19 cellular contexts compared by ENCODE assay signal in the genomic region with DNA sequence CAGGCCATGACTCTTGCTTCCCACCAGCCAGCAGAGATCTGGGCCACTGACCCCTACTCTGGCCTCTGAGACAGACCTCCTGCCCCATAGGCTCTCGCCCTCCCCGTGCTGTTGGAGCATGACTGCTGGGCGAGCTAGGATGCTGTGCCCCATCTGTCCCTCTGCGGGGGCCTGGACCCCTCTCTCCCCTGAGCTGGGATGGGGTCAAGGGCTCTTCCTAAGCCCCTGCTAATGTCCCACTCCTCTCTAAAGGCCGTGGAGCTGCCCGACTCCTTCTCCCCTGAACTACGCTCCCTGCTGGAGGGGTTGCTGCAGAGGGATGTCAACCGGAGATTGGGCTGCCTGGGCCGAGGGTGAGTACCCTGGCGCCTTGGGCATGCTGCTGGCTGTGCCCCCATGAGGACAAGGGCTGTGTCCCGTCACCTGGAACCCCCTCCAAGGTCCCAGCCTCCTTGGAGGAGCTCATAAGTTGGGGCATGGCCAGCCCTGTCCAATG. TPM values are rescaled to one million over a fixed set of nuclear protein-coding genes. Genes with fewer than 3 reads are reported as not detected.
A peak's percentile ranks its signal among the peaks of the same experiment; 100 is the strongest.
DNase-seq lines count a peak whose midpoint lies in the region; ATAC-seq, FAIRE-seq and TF ChIP-seq lines count a peak whose summit lies in the region.
"Had no signal": no experiment of that assay in that cellular context is flagged by ENCODE, and none has a peak within 500 bp of the region (broad histone marks: within the 10 kb centered on the region; RNA-seq: fewer than 3 reads in every experiment).

No MANE protein-coding gene starts in this region.

- peaks cover 50% of the 10 kb centered on the region for H3K4me1 Mint-ChIP-seq in activated naive CD4-positive, alpha-beta T cell treated with anti-CD3 and anti-CD28 coated beads for 36 hours (ENCODE audit: low read depth)
- peaks cover 74% of the 10 kb centered on the region for H3K4me1 Mint-ChIP-seq in activated CD8-positive, alpha-beta T cell treated with anti-CD3 and anti-CD28 coated beads, Interleukin-2, amount 10 ng/mL, durations not matched to agents 7 days and 5 days (ENCODE audit: low read depth)
- peaks cover 43 to 70% of the 10 kb centered on the region in 2 donors for H3K4me1 Mint-ChIP-seq in stimulated activated naive B cell treated with anti-CD40 and anti-IgM and Interleukin-4, amounts not matched to agents 10 μg/mL and 1 μg/mL and 100 μg/mL, for 72 hours

- H3K4me1 ChIP-seq in kidney (ENCODE audit: control insufficient read depth in 1 of 2, insufficient read depth in 1 of 2, low read depth in 1 of 2, low read length in 2 of 2), result peaks cover 9 to 19% of the 10 kb centered on the region in 2 donors

- H3K36me3 Mint-ChIP-seq in activated naive CD4-positive, alpha-beta T cell treated with anti-CD3 and anti-CD28 coated beads for 36 hours (ENCODE audit: low read depth), result peaks cover 49% of the 10 kb centered on the region
- H3K36me3 Mint-ChIP-seq in activated CD8-positive, alpha-beta T cell treated with anti-CD3 and anti-CD28 coated beads, Interleukin-2, amount 10 ng/mL, durations not matched to agents 7 days and 5 days (ENCODE audit: low read depth), result peaks cover 89% of the 10 kb centered on the region
- H3K36me3 Mint-ChIP-seq in stimulated activated naive B cell treated with anti-CD40 and anti-IgM and Interleukin-4, amounts not matched to agents 10 μg/mL and 1 μg/mL and 100 μg/mL, for 72 hours, result peaks cover 64 to 73% of the 10 kb centered on the region in 2 donors

- no peak for ATAC-seq in activated CD8-positive, alpha-beta T cell treated with anti-CD3 and anti-CD28 coated beads, Interleukin-2, amount 10 ng/mL, durations not matched to agents 7 days and 5 days
- ATAC-seq in stimulated activated naive B cell treated with anti-CD40 and anti-IgM and Interleukin-4, amounts not matched to agents 10 μg/mL and 1 μg/mL and 100 μg/mL, for 72 hours (replicated peaks), result no peak

- no peaks in the 10 kb centered on the region for H3K27me3 Mint-ChIP-seq in activated naive CD4-positive, alpha-beta T cell treated with anti-CD3 and anti-CD28 coated beads for 36 hours (ENCODE audit: low read depth)
- H3K27me3 Mint-ChIP-seq in activated CD8-positive, alpha-beta T cell treated with anti-CD3 and anti-CD28 coated beads, Interleukin-2, amount 10 ng/mL, durations not matched to agents 7 days and 5 days (ENCODE audit: low read depth), result no peaks in the 10 kb centered on the region
- H3K27me3 Mint-ChIP-seq in stimulated activated naive B cell treated with anti-CD40 and anti-IgM and Interleukin-4, amounts not matched to agents 10 μg/mL and 1 μg/mL and 100 μg/mL, for 72 hours, result no peaks in the 10 kb centered on the region

- TF ChIP-seq CTCF in kidney (IDR thresholded peaks at IDR 0.05; ENCODE audit: borderline replicate concordance, extremely low read depth, insufficient read depth) (no peak), lower leg skin (IDR thresholded peaks at IDR 0.05) (no peak)

- CTCF ChIA-PET in activated naive CD4-positive, alpha-beta T cell treated with anti-CD3 and anti-CD28 coated beads for 36 hours (lab: Charles Lee), result interaction anchor here (0.6 to 2.7 kb wide), 5 partner anchors 12 to 294 kb away, joined by 3 to 8 read pairs (median 3); no protein-coding TSS in a partner anchor
- CTCF ChIA-PET in activated CD8-positive, alpha-beta T cell treated with anti-CD3 and anti-CD28 coated beads, Interleukin-2, amount 10 ng/mL, durations not matched to agents 7 days and 5 days (lab: Charles Lee), result interaction anchor here (0.9 to 1.6 kb wide), 3 partner anchors 15 to 34 kb away, joined by 3 to 7 read pairs (median 3); a partner anchor contains a TSS

- H3K4me3 ChIP-seq in kidney (ENCODE audit: low read length in 2 of 2), result no peak overlapping the region
- H3K4me3 ChIP-seq in lower leg skin (ENCODE audit: low read depth, poor library complexity, severe bottlenecking), result no peak overlapping the region

- H3K36me3 ChIP-seq in kidney (ENCODE audit: control insufficient read depth in 1 of 2, insufficient read depth in 2 of 2, low read length in 2 of 2), result peaks cover 23 to 48% of the 10 kb centered on the region in 2 donors

- no peak for FAIRE-seq in kidney (lab: Jason Lieb, UNC)
- FAIRE-seq: H54 had no signal

- no peaks in the 10 kb centered on the region for H3K9me3 Mint-ChIP-seq in activated naive CD4-positive, alpha-beta T cell treated with anti-CD3 and anti-CD28 coated beads for 36 hours
- H3K9me3 Mint-ChIP-seq in activated CD8-positive, alpha-beta T cell treated with anti-CD3 and anti-CD28 coated beads, Interleukin-2, amount 10 ng/mL, durations not matched to agents 7 days and 5 days (ENCODE audit: insufficient read depth), result no peaks in the 10 kb centered on the region
- peaks cover 0 to 1% of the 10 kb centered on the region in 2 donors for H3K9me3 Mint-ChIP-seq in stimulated activated naive B cell treated with anti-CD40 and anti-IgM and Interleukin-4, amounts not matched to agents 10 μg/mL and 1 μg/mL and 100 μg/mL, for 72 hours
- H3K9me3 Mint-ChIP-seq: neural crest cell had no signal

- H3K9me3 ChIP-seq in kidney (ENCODE audit: control insufficient read depth in 1 of 2, low read length in 2 of 2), result no peaks in the 10 kb centered on the region
- H3K9me3 ChIP-seq: heart right ventricle had no signal

- WGBS in lower leg skin, 2 donors, result 93 to 94% methylated on average over 11 of the region's 11 CpGs

- no peak for DNase-seq in activated naive CD4-positive, alpha-beta T cell treated with anti-CD3 and anti-CD28 coated beads for 36 hours
- DNase-seq in activated naive CD4-positive, alpha-beta T cell treated with Interleukin-2 at 50 U/mL for 16 hours, result no peak
- DNase-seq in activated CD8-positive, alpha-beta T cell treated with anti-CD3 and anti-CD28 coated beads, Interleukin-2, amount 10 ng/mL, durations not matched to agents 7 days and 5 days, result no peak
- peak; percentile 68 for DNase-seq in kidney
- no peak for DNase-seq in stimulated activated naive B cell treated with anti-CD40 and anti-IgM and Interleukin-4, amounts not matched to agents 10 μg/mL and 1 μg/mL and 100 μg/mL, for 72 hours
- DNase-seq in NCI-H2196 (lab: John Stamatoyannopoulos, UW; ENCODE audit: unreplicated experiment), result no peak
- no peak for DNase-seq in lower leg skin (ENCODE audit: low spot score in 2 of 2)
- DNase-seq in mesenteric fat pad (ENCODE audit: low spot score), result no peak
- DNase-seq: activated CD4-positive, alpha-beta T cell treated with anti-CD3 and anti-CD28 coated beads, Interleukin-2, amount 50 U/mL, for 1 hour; cerebellar nuclear complex; DMS 273 treated with DMSO at 0.1 percent for 48 hours; erythroblast; Karpas-422; NCI-H187; NCI-H69; T-helper 2 cell had no signal

- TF ChIP-seq POLR2A in lower leg skin (IDR thresholded peaks at IDR 0.05), result no peak

- no peak overlapping the region for H3K9ac ChIP-seq in kidney (ENCODE audit: low read length in 2 of 2)

- H3K27ac Mint-ChIP-seq in activated naive CD4-positive, alpha-beta T cell treated with anti-CD3 and anti-CD28 coated beads for 36 hours, result peak overlapping the region; percentile 61
- peak overlapping the region; percentile 57 for H3K27ac Mint-ChIP-seq in activated CD8-positive, alpha-beta T cell treated with anti-CD3 and anti-CD28 coated beads, Interleukin-2, amount 10 ng/mL, durations not matched to agents 7 days and 5 days
- H3K27ac Mint-ChIP-seq in stimulated activated naive B cell treated with anti-CD40 and anti-IgM and Interleukin-4, amounts not matched to agents 10 μg/mL and 1 μg/mL and 100 μg/mL, for 72 hours, result peak overlapping the region; percentile 81

- H3K27ac ChIP-seq in kidney (ENCODE audit: low read depth in 2 of 2, low read length in 2 of 2), result no peak overlapping the region

- POLR2A ChIA-PET in activated CD8-positive, alpha-beta T cell treated with anti-CD3 and anti-CD28 coated beads, Interleukin-2, amount 10 ng/mL, durations not matched to agents 7 days and 5 days (lab: Charles Lee), result interaction anchor here (0.6 to 2.4 kb wide), 3 partner anchors 10 to 346 kb away, joined by 3 to 18 read pairs (median 5); no protein-coding TSS in a partner anchor

- no peak overlapping the region for H3K4me3 Mint-ChIP-seq in activated naive CD4-positive, alpha-beta T cell treated with anti-CD3 and anti-CD28 coated beads for 36 hours
- no peak overlapping the region for H3K4me3 Mint-ChIP-seq in activated CD8-positive, alpha-beta T cell treated with anti-CD3 and anti-CD28 coated beads, Interleukin-2, amount 10 ng/mL, durations not matched to agents 7 days and 5 days
- H3K4me3 Mint-ChIP-seq in stimulated activated naive B cell treated with anti-CD40 and anti-IgM and Interleukin-4, amounts not matched to agents 10 μg/mL and 1 μg/mL and 100 μg/mL, for 72 hours, result no peak overlapping the region

- intact Hi-C loops in activated naive CD4-positive, alpha-beta T cell treated with anti-CD3 and anti-CD28 coated beads for 36 hours (cut with micrococcal nuclease), result no loop called here
- intact Hi-C loops in kidney (cut with DNase I), result no loop called here
- intact Hi-C loops in lower leg skin (cut with DNase I; ENCODE audit: low total_unique reads), result no loop called here

RNA-seq across cellular contexts. Expression of a gene that starts 6.2 kb away (rescaled TPM):
- 10 to 100 TPM; 56.2 to 61.9 TPM for total RNA-seq in activated naive CD4-positive, alpha-beta T cell treated with anti-CD3 and anti-CD28 coated beads for 36 hours
- total RNA-seq in activated CD8-positive, alpha-beta T cell treated with anti-CD3 and anti-CD28 coated beads, Interleukin-2, amount 10 ng/mL, durations not matched to agents 7 days and 5 days, result 100 to 1,000 TPM; 179 to 189 TPM
- total RNA-seq in kidney (68.3 TPM), lower leg skin (10 to 100 TPM; 60.5 to 84.7 (median 72.8) TPM), mesenteric fat pad (42.5 TPM)
- polyA plus RNA-seq in kidney (ENCODE audit: insufficient read depth, low read depth, low replicate concordance), result 21.9 TPM

RNA-seq across cellular contexts. Expression of a gene that starts 16.7 kb away (rescaled TPM):
- 100 to 1,000 TPM; 293 to 295 TPM for total RNA-seq in activated naive CD4-positive, alpha-beta T cell treated with anti-CD3 and anti-CD28 coated beads for 36 hours
- total RNA-seq in activated CD8-positive, alpha-beta T cell treated with anti-CD3 and anti-CD28 coated beads, Interleukin-2, amount 10 ng/mL, durations not matched to agents 7 days and 5 days, result 100 to 1,000 TPM; 338 to 348 TPM
- total RNA-seq in kidney, result 80.8 TPM
- 28.2 TPM for polyA plus RNA-seq in kidney (ENCODE audit: insufficient read depth, low read depth, low replicate concordance)
- 100 to 1,000 TPM in 3 of 4 donors, 10 to 100 TPM in 1; 81.1 to 127 (median 114) TPM for total RNA-seq in lower leg skin
- total RNA-seq in mesenteric fat pad, result 60.2 TPM

RNA-seq across cellular contexts. Expression of a gene that starts 20.4 kb away (rescaled TPM):
- 1 to 10 TPM; 4.1 to 5.4 TPM for total RNA-seq in activated naive CD4-positive, alpha-beta T cell treated with anti-CD3 and anti-CD28 coated beads for 36 hours
- total RNA-seq in activated CD8-positive, alpha-beta T cell treated with anti-CD3 and anti-CD28 coated beads, Interleukin-2, amount 10 ng/mL, durations not matched to agents 7 days and 5 days, result 10 to 100 TPM; 12.0 to 13.0 TPM
- total RNA-seq in kidney, result 68.9 TPM
- 25.0 TPM for polyA plus RNA-seq in kidney (ENCODE audit: insufficient read depth, low read depth, low replicate concordance)
- total RNA-seq in lower leg skin, result 10 to 100 TPM; 58.6 to 71.0 (median 62.0) TPM
- 19.9 TPM for total RNA-seq in mesenteric fat pad
